7 cellular contexts compared by ENCODE assay signal in the genomic region with DNA sequence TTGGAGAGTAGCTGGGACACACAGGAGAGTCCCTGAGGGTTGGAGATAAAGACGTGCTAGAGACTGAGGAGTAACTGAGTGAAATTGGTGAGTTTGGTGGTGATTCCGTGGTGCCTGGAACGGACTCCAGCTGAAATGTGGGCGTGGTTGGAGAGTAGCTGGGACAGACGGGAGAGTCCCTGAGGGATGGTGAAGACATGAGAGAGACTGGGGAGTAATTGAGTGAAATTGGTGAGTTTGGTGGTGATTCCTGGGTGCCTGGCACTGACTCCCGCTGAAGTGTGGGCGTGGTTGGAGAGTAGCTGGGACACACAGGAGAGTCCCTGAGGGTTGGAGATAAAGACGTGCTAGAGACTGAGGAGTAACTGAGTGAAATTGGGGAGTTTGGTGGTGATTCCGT.
DNase-seq lines count a peak whose midpoint lies in the region; ATAC-seq and TF ChIP-seq lines count a peak whose summit lies in the region.
"Not testable (repeated sequence)": the region's sequence is repeated elsewhere in the genome, so short reads cannot be mapped to it uniquely, and the experiment has no call there.

No MANE protein-coding gene starts in this region.

- CTCF ChIA-PET in activated CD4-positive, alpha-beta memory T cell treated with anti-CD3 and anti-CD28 coated beads for 36 hours (lab: Charles Lee); activated CD8-positive, alpha-beta T cell treated with anti-CD3 and anti-CD28 coated beads, Interleukin-2, amount 10 ng/mL, durations not matched to agents 7 days and 5 days (lab: Charles Lee): not testable (repeated sequence)

- DNase-seq in activated CD4-positive, alpha-beta T cell treated with anti-CD3 and anti-CD28 coated beads, Interleukin-2, amount 10 ng/mL, durations not matched to agents 24 days and 14 days, result peak; percentile 52
- peak; percentile 11 for DNase-seq in activated CD4-positive, alpha-beta memory T cell treated with anti-CD3 and anti-CD28 coated beads for 36 hours
- peak; percentile 18 for DNase-seq in activated CD8-positive, alpha-beta T cell treated with anti-CD3 and anti-CD28 coated beads, Interleukin-2, amount 10 ng/mL, durations not matched to agents 7 days and 5 days
- peak; percentile 7 for DNase-seq in activated T-cell treated with anti-CD3 and anti-CD28 coated beads for 24 hours (ENCODE audit: low read depth)
- peak; percentile 63 for DNase-seq in activated effector memory CD4-positive, alpha-beta T cell treated with anti-CD3 and anti-CD28 coated beads, Interleukin-2, amount 50 U/mL, for 16 hours
- DNase-seq in endothelial cell (ENCODE audit: low spot score), result not testable (repeated sequence)
- DNase-seq in mucosa of gallbladder (ENCODE audit: low spot score), result peak; percentile 10

- H3K27me3 Mint-ChIP-seq in activated CD4-positive, alpha-beta T cell treated with anti-CD3 and anti-CD28 coated beads, Interleukin-2, amount 10 ng/mL, durations not matched to agents 24 days and 14 days; activated CD4-positive, alpha-beta memory T cell treated with anti-CD3 and anti-CD28 coated beads for 36 hours; activated CD8-positive, alpha-beta T cell treated with anti-CD3 and anti-CD28 coated beads, Interleukin-2, amount 10 ng/mL, durations not matched to agents 7 days and 5 days (ENCODE audit: low read depth); endothelial cell (ENCODE audit: unreplicated experiment): not testable (repeated sequence)

- not testable (repeated sequence) for H3K4me1 Mint-ChIP-seq in activated CD4-positive, alpha-beta T cell treated with anti-CD3 and anti-CD28 coated beads, Interleukin-2, amount 10 ng/mL, durations not matched to agents 24 days and 14 days; activated CD4-positive, alpha-beta memory T cell treated with anti-CD3 and anti-CD28 coated beads for 36 hours (ENCODE audit: low read depth); activated CD8-positive, alpha-beta T cell treated with anti-CD3 and anti-CD28 coated beads, Interleukin-2, amount 10 ng/mL, durations not matched to agents 7 days and 5 days (ENCODE audit: low read depth); endothelial cell (ENCODE audit: unreplicated experiment)

- not testable (repeated sequence) for H3K4me3 Mint-ChIP-seq in activated CD4-positive, alpha-beta T cell treated with anti-CD3 and anti-CD28 coated beads, Interleukin-2, amount 10 ng/mL, durations not matched to agents 24 days and 14 days; activated CD4-positive, alpha-beta memory T cell treated with anti-CD3 and anti-CD28 coated beads for 36 hours; activated CD8-positive, alpha-beta T cell treated with anti-CD3 and anti-CD28 coated beads, Interleukin-2, amount 10 ng/mL, durations not matched to agents 7 days and 5 days
- peak overlapping the region; percentile 9 for H3K4me3 Mint-ChIP-seq in endothelial cell (ENCODE audit: unreplicated experiment)

- intact Hi-C loops in activated CD4-positive, alpha-beta T cell treated with anti-CD3 and anti-CD28 coated beads, Interleukin-2, amount 10 ng/mL, durations not matched to agents 24 days and 14 days (cut with micrococcal nuclease); activated CD4-positive, alpha-beta memory T cell treated with anti-CD3 and anti-CD28 coated beads for 36 hours (cut with micrococcal nuclease): not testable (repeated sequence)

- H3K27ac Mint-ChIP-seq in activated CD4-positive, alpha-beta T cell treated with anti-CD3 and anti-CD28 coated beads, Interleukin-2, amount 10 ng/mL, durations not matched to agents 24 days and 14 days; activated CD4-positive, alpha-beta memory T cell treated with anti-CD3 and anti-CD28 coated beads for 36 hours; activated CD8-positive, alpha-beta T cell treated with anti-CD3 and anti-CD28 coated beads, Interleukin-2, amount 10 ng/mL, durations not matched to agents 7 days and 5 days; endothelial cell (ENCODE audit: unreplicated experiment): not testable (repeated sequence)

- POLR2A ChIA-PET in activated CD4-positive, alpha-beta memory T cell treated with anti-CD3 and anti-CD28 coated beads for 36 hours (lab: Charles Lee); activated CD8-positive, alpha-beta T cell treated with anti-CD3 and anti-CD28 coated beads, Interleukin-2, amount 10 ng/mL, durations not matched to agents 7 days and 5 days (lab: Charles Lee): not testable (repeated sequence)

- TF ChIP-seq CTCF in endothelial cell (IDR thresholded peaks at IDR 0.05; ENCODE audit: unreplicated experiment), result not testable (repeated sequence)

- H3K36me3 Mint-ChIP-seq in activated CD4-positive, alpha-beta T cell treated with anti-CD3 and anti-CD28 coated beads, Interleukin-2, amount 10 ng/mL, durations not matched to agents 24 days and 14 days (ENCODE audit: low read depth); activated CD4-positive, alpha-beta memory T cell treated with anti-CD3 and anti-CD28 coated beads for 36 hours; activated CD8-positive, alpha-beta T cell treated with anti-CD3 and anti-CD28 coated beads, Interleukin-2, amount 10 ng/mL, durations not matched to agents 7 days and 5 days (ENCODE audit: low read depth): not testable (repeated sequence)
- peaks cover 15% of the 10 kb centered on the region for H3K36me3 Mint-ChIP-seq in endothelial cell (ENCODE audit: low read depth, unreplicated experiment)

- H3K9me3 Mint-ChIP-seq in activated CD4-positive, alpha-beta T cell treated with anti-CD3 and anti-CD28 coated beads, Interleukin-2, amount 10 ng/mL, durations not matched to agents 24 days and 14 days; activated CD4-positive, alpha-beta memory T cell treated with anti-CD3 and anti-CD28 coated beads for 36 hours; activated CD8-positive, alpha-beta T cell treated with anti-CD3 and anti-CD28 coated beads, Interleukin-2, amount 10 ng/mL, durations not matched to agents 7 days and 5 days (ENCODE audit: insufficient read depth): not testable (repeated sequence)
- peaks cover 26% of the 10 kb centered on the region for H3K9me3 Mint-ChIP-seq in endothelial cell (ENCODE audit: unreplicated experiment)

- ATAC-seq in activated CD8-positive, alpha-beta T cell treated with anti-CD3 and anti-CD28 coated beads, Interleukin-2, amount 10 ng/mL, durations not matched to agents 7 days and 5 days, result not testable (repeated sequence)
